ENCODE assay signal across 16 cellular contexts in genomic region chr4:142396279-142396678, GRCh38.
DNase-seq lines count a peak whose midpoint lies in the region; ATAC-seq and TF ChIP-seq lines count a peak whose summit lies in the region.
"Had no signal": no experiment of that assay in that cellular context is flagged by ENCODE, and none has a peak within 500 bp of the region (broad histone marks: within the 10 kb centered on the region; RNA-seq: fewer than 3 reads in every experiment).

No MANE protein-coding gene starts in this region.

- H3K4me3 ChIP-seq in RWPE2 (ENCODE audit: severe bottlenecking) = no peak overlapping the region
- H3K4me3 ChIP-seq in epithelial cell of esophagus (ENCODE audit: low read length) = no peak overlapping the region
- H3K4me3 ChIP-seq: BLaER1 treated with 17β-estradiol and CSF1 and Interleukin-3, amounts not matched to agents 10 nM and 100 nM had no signal

- H3K9me3 Mint-ChIP-seq in activated naive CD4-positive, alpha-beta T cell treated with anti-CD3 and anti-CD28 coated beads, Interleukin-2, amount 10 ng/mL, durations not matched to agents 7 days and 5 days = peaks cover 6% of the 10 kb centered on the region

- peaks cover 52% of the 10 kb centered on the region for H3K4me1 ChIP-seq in RWPE2 (ENCODE audit: insufficient read depth, poor library complexity, severe bottlenecking)
- H3K4me1 ChIP-seq: parathyroid adenoma had no signal

- CTCF ChIA-PET in activated naive CD4-positive, alpha-beta T cell treated with anti-CD3 and anti-CD28 coated beads, Interleukin-2, amount 10 ng/mL, durations not matched to agents 7 days and 5 days (lab: Charles Lee) = interaction anchor here (1.3 kb wide), 1 partner anchor 13 kb away, joined by 3 read pairs; no protein-coding TSS in a partner anchor

- H3K27ac ChIP-seq in RWPE2 (ENCODE audit: poor library complexity, severe bottlenecking) (peak overlapping the region; percentile 62), substantia nigra (ENCODE audit: low read depth, low read length, poor library complexity, severe bottlenecking) (no peak overlapping the region)
- H3K27ac ChIP-seq: BLaER1 treated with 17β-estradiol and CSF1 and Interleukin-3, amounts not matched to agents 10 nM and 100 nM; HL-60; parathyroid adenoma had no signal

- peak overlapping the region; percentile 38 for H3K27ac Mint-ChIP-seq in activated naive CD4-positive, alpha-beta T cell treated with anti-CD3 and anti-CD28 coated beads, Interleukin-2, amount 10 ng/mL, durations not matched to agents 7 days and 5 days

- H3K36me3 Mint-ChIP-seq in activated naive CD4-positive, alpha-beta T cell treated with anti-CD3 and anti-CD28 coated beads, Interleukin-2, amount 10 ng/mL, durations not matched to agents 7 days and 5 days = peaks cover 79% of the 10 kb centered on the region

- H3K4me1 Mint-ChIP-seq in activated naive CD4-positive, alpha-beta T cell treated with anti-CD3 and anti-CD28 coated beads, Interleukin-2, amount 10 ng/mL, durations not matched to agents 7 days and 5 days = peaks cover 81% of the 10 kb centered on the region

- no peaks in the 10 kb centered on the region for H3K27me3 Mint-ChIP-seq in activated naive CD4-positive, alpha-beta T cell treated with anti-CD3 and anti-CD28 coated beads, Interleukin-2, amount 10 ng/mL, durations not matched to agents 7 days and 5 days

- intact Hi-C loops in left cardiac atrium (cut with DNase I) = no loop called here

- ATAC-seq in RWPE2 (ENCODE audit: low read depth) = peak; percentile 55; the same call in 2 of the 3 replicates
- ATAC-seq in stimulated activated naive CD8-positive, alpha-beta T cell treated with anti-CD3 and anti-CD28 coated beads, Interleukin-15, Interleukin-2, amounts not matched to agents 100 U/mL and 50 U/mL, for 24 hours = peak; percentile 67
- ATAC-seq in left cardiac atrium = no peak

- H3K4me3 Mint-ChIP-seq in activated naive CD4-positive, alpha-beta T cell treated with anti-CD3 and anti-CD28 coated beads, Interleukin-2, amount 10 ng/mL, durations not matched to agents 7 days and 5 days = peak overlapping the region; percentile 0

- TF ChIP-seq CTCF in RWPE2 (IDR thresholded peaks at IDR 0.05; ENCODE audit: poor library complexity, severe bottlenecking) (no peak), epithelial cell of esophagus (IDR thresholded peaks at IDR 0.05; ENCODE audit: insufficient read depth, low read depth, low read length, missing control alignments) (no peak)

- DNase-seq in activated naive CD4-positive, alpha-beta T cell treated with anti-CD3 and anti-CD28 coated beads, Interleukin-2, amount 10 ng/mL, durations not matched to agents 7 days and 5 days = no peak
- no peak for DNase-seq in activated naive CD4-positive, alpha-beta T cell (lab: John Stamatoyannopoulos, UW)
- DNase-seq in RWPE2 (ENCODE audit: low spot score) (no peak), epithelial cell of esophagus (ENCODE audit: low read depth) (peak; percentile 66), hypothalamus (lab: John Stamatoyannopoulos, UW) (no peak), left cardiac atrium (no peak), substantia nigra (lab: John Stamatoyannopoulos, UW) (no peak)
- no peak for DNase-seq in stimulated activated naive CD8-positive, alpha-beta T cell treated with anti-CD3 and anti-CD28 coated beads, Interleukin-15, Interleukin-2, amounts not matched to agents 100 U/mL and 50 U/mL, for 24 hours
- DNase-seq: NCI-H1048; NCI-H524; SHP77; stimulated activated CD4-positive, alpha-beta T cell treated with anti-CD3 and anti-CD28 coated beads, Interleukin-1b, Interleukin-23, amount 100 ng/mL, for 48 hours; stimulated activated naive CD4-positive, alpha-beta T cell had no signal

- H3K36me3 ChIP-seq in RWPE2 (ENCODE audit: low read depth) = peaks cover 80% of the 10 kb centered on the region
- H3K36me3 ChIP-seq: BLaER1 treated with 17β-estradiol and CSF1 and Interleukin-3, amounts not matched to agents 10 nM and 100 nM had no signal

- H3K27me3 ChIP-seq in RWPE2 (ENCODE audit: insufficient read depth, poor library complexity, severe bottlenecking) = no peaks in the 10 kb centered on the region

- H3K9me3 ChIP-seq in RWPE2 (ENCODE audit: severe bottlenecking) = peaks cover 1% of the 10 kb centered on the region

Comparison
In these comparisons a context has a peak if more than half of its experiments do, and no peak if none do; other contexts are left out.
1. ATAC-seq: peak in RWPE2 (single experiment) and stimulated activated naive CD8-positive, alpha-beta T cell treated with anti-CD3 and anti-CD28 coated beads, Interleukin-15, Interleukin-2, amounts not matched to agents 100 U/mL and 50 U/mL, for 24 hours (single experiment); none in left cardiac atrium (0 of 2).